20 cellular contexts compared by ENCODE assay signal in the genomic region with DNA sequence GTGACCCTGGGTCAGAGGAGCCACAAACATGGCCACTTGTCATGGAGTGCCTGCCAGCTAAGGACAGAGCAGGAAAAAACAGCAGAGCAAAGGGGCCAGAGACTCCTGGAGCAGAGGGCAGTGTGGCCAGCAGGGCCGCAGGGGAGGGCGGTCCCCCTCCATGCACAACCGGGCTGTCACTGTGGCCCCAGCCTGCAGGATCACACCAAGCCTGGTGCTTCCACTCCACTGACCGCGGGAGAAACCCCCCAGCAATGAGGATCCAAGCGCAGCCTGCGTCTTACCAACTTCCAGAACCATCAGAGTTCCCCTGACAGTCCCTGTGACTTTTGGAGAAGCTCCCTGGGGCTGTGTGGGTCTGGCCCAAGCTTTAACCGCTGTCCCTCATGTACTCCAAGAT.
"Had no signal": no experiment of that assay in that cellular context is flagged by ENCODE, and none has a peak within 500 bp of the region (broad histone marks: within the 10 kb centered on the region; RNA-seq: fewer than 3 reads in every experiment).

No MANE protein-coding gene starts in this region.

- H3K36me3 Mint-ChIP-seq: activated CD8-positive, alpha-beta memory T cell treated with anti-CD3 and anti-CD28 coated beads, Interleukin-2, amount 10 ng/mL, durations not matched to agents 7 days and 5 days; activated naive CD8-positive, alpha-beta T cell; T-cell had no signal

- H3K4me3 Mint-ChIP-seq: activated B cell treated with CpG ODN at 0.5 μM for 24 hours; activated CD4-positive, alpha-beta T cell treated with anti-CD3 and anti-CD28 coated beads, Interleukin-2, amount 10 ng/mL, durations not matched to agents 24 days and 14 days; activated CD8-positive, alpha-beta memory T cell treated with anti-CD3 and anti-CD28 coated beads, Interleukin-2, amount 10 ng/mL, durations not matched to agents 7 days and 5 days; activated naive CD8-positive, alpha-beta T cell; activated T-cell treated with anti-CD3 and anti-CD28 coated beads, Interleukin-2, amount 50 U/mL, for 24 hours; T-cell had no signal

- FAIRE-seq: RCC 7860, TTC549 had no signal

- H3K4me1 ChIP-seq: adrenal gland had no signal

- H3K27ac Mint-ChIP-seq: activated B cell treated with CpG ODN at 0.5 μM for 24 hours; activated CD4-positive, alpha-beta T cell treated with anti-CD3 and anti-CD28 coated beads, Interleukin-2, amount 10 ng/mL, durations not matched to agents 24 days and 14 days; activated CD8-positive, alpha-beta memory T cell treated with anti-CD3 and anti-CD28 coated beads, Interleukin-2, amount 10 ng/mL, durations not matched to agents 7 days and 5 days; activated naive CD8-positive, alpha-beta T cell; activated T-cell treated with anti-CD3 and anti-CD28 coated beads, Interleukin-2, amount 50 U/mL, for 24 hours; T-cell had no signal

- H3K27me3 ChIP-seq: adrenal gland had no signal

- DNase-seq: activated B cell treated with CpG ODN at 0.5 μM for 24 hours; activated CD4-positive, alpha-beta T cell treated with anti-CD3 and anti-CD28 coated beads for 1 hour; activated CD4-positive, alpha-beta T cell treated with anti-CD3 and anti-CD28 coated beads, Interleukin-2, amount 10 ng/mL, durations not matched to agents 24 days and 14 days; activated CD4-positive, alpha-beta T cell treated with anti-CD3 and anti-CD28 coated beads, Interleukin-2, amount 50 U/mL, for 48 hours; activated CD8-positive, alpha-beta memory T cell treated with anti-CD3 and anti-CD28 coated beads, Interleukin-2, amount 10 ng/mL, durations not matched to agents 7 days and 5 days; activated effector memory CD4-positive, alpha-beta T cell treated with anti-CD3 and anti-CD28 coated beads, Interleukin-2, amount 50 U/mL, for 16 hours; activated naive CD4-positive, alpha-beta T cell treated with Interleukin-2 at 50 U/mL for 16 hours; activated T-cell treated with anti-CD3 and anti-CD28 coated beads, Interleukin-2, amount 50 U/mL, for 24 hours; adrenal gland; anterior cingulate cortex; caudate nucleus; Kasumi-1; PC-3; SIG-M5; T-cell; T-helper 2 cell; T1000 had no signal

- H3K36me3 ChIP-seq: adrenal gland had no signal

- H3K9me3 ChIP-seq: adrenal gland had no signal

- ATAC-seq: activated CD8-positive, alpha-beta memory T cell treated with anti-CD3 and anti-CD28 coated beads, Interleukin-2, amount 10 ng/mL, durations not matched to agents 7 days and 5 days; PC-3; T-cell had no signal

- H3K27ac ChIP-seq: adrenal gland had no signal

- H3K4me3 ChIP-seq: adrenal gland had no signal

- H3K9me3 Mint-ChIP-seq: activated B cell treated with CpG ODN at 0.5 μM for 24 hours; activated CD4-positive, alpha-beta T cell treated with anti-CD3 and anti-CD28 coated beads, Interleukin-2, amount 10 ng/mL, durations not matched to agents 24 days and 14 days; activated T-cell treated with anti-CD3 and anti-CD28 coated beads, Interleukin-2, amount 50 U/mL, for 24 hours; T-cell had no signal
